11 cellular contexts compared by ENCODE assay signal in genomic region chr11:93850585-93851018, GRCh38. TPM values are rescaled to one million over a fixed set of nuclear protein-coding genes. Genes with fewer than 3 reads are reported as not detected.
DNase-seq lines count a peak whose midpoint lies in the region; ATAC-seq, FAIRE-seq and TF ChIP-seq lines count a peak whose summit lies in the region.
"Had no signal": no experiment of that assay in that cellular context is flagged by ENCODE, and none has a peak within 500 bp of the region (broad histone marks: within the 10 kb centered on the region; RNA-seq: fewer than 3 reads in every experiment).

VSTM5 (minus strand) TSS chr11:93850618; CDS start chr11:93850502, 116 bp downstream.

- no peaks in the 10 kb centered on the region for H3K4me1 ChIP-seq in small intestine (ENCODE audit: control insufficient read depth in 2 of 2, insufficient read depth in 1 of 2, low read depth in 1 of 2, low read length in 1 of 2)

- H3K9me3 ChIP-seq in small intestine (ENCODE audit: control insufficient read depth, low read depth): no peaks in the 10 kb centered on the region

- H3K27ac Mint-ChIP-seq in WTC11: no peak within 1 kb of the TSS
- H3K27ac Mint-ChIP-seq in activated CD4-positive, alpha-beta T cell treated with anti-CD3 and anti-CD28 coated beads, Interleukin-2, amount 10 ng/mL, durations not matched to agents 7 days and 5 days: no peak within 1 kb of the TSS

- H3K27me3 ChIP-seq in H7 (ENCODE audit: control insufficient read depth, insufficient read depth, low read length): peaks cover 10% of the 10 kb centered on the region
- H3K27me3 ChIP-seq in small intestine (ENCODE audit: control insufficient read depth in 2 of 2, insufficient read depth in 2 of 2, low read length in 2 of 2): peaks cover 0 to 2% of the 10 kb centered on the region in 2 donors

- H3K4me3 ChIP-seq in H7 (ENCODE audit: insufficient read depth, low read depth, low read length) (peak within 1 kb of the TSS; percentile 44), iPS-11a (ENCODE audit: low read depth, low read length) (peak within 1 kb of the TSS; percentile 4), small intestine (ENCODE audit: low read depth in 1 of 2, low read length in 2 of 2) (peak within 1 kb of the TSS in 1 of 2 donors; percentile 42)

- peak within 1 kb of the TSS; percentile 58 for H3K4me3 Mint-ChIP-seq in WTC11
- H3K4me3 Mint-ChIP-seq in activated CD4-positive, alpha-beta T cell treated with anti-CD3 and anti-CD28 coated beads, Interleukin-2, amount 10 ng/mL, durations not matched to agents 7 days and 5 days: no peak within 1 kb of the TSS

- peaks cover 16% of the 10 kb centered on the region for H3K27me3 Mint-ChIP-seq in WTC11 (ENCODE audit: low read depth)
- peaks cover 22% of the 10 kb centered on the region for H3K27me3 Mint-ChIP-seq in activated CD4-positive, alpha-beta T cell treated with anti-CD3 and anti-CD28 coated beads, Interleukin-2, amount 10 ng/mL, durations not matched to agents 7 days and 5 days

- H3K4me1 Mint-ChIP-seq in WTC11: peaks cover 19% of the 10 kb centered on the region
- peaks cover 4% of the 10 kb centered on the region for H3K4me1 Mint-ChIP-seq in activated CD4-positive, alpha-beta T cell treated with anti-CD3 and anti-CD28 coated beads, Interleukin-2, amount 10 ng/mL, durations not matched to agents 7 days and 5 days

- no peak for FAIRE-seq in small intestine (lab: Jason Lieb, UNC)

- no peak for TF ChIP-seq CTCF in WTC11 (IDR thresholded peaks at IDR 0.05)
- no peak for TF ChIP-seq CTCF in GM13976 (IDR thresholded peaks at IDR 0.05; ENCODE audit: borderline replicate concordance, control extremely low read depth, extremely low read depth, insufficient read depth, missing control alignments)

- H3K36me3 ChIP-seq in H7 (replicated peaks; ENCODE audit: control insufficient read depth, insufficient read depth, low read length) (no peaks in the 10 kb centered on the region), small intestine (ENCODE audit: control insufficient read depth in 2 of 2, insufficient read depth in 2 of 2, low read length in 2 of 2) (no peaks in the 10 kb centered on the region)

- H3K9me3 Mint-ChIP-seq in WTC11: no peaks in the 10 kb centered on the region
- H3K9me3 Mint-ChIP-seq in activated CD4-positive, alpha-beta T cell treated with anti-CD3 and anti-CD28 coated beads, Interleukin-2, amount 10 ng/mL, durations not matched to agents 7 days and 5 days: no peaks in the 10 kb centered on the region

- no peak for ATAC-seq in WTC11
- ATAC-seq: HCT116 had no signal

- 7 to 27% (median 17%) methylated on average over 3 to 6 of the region's 6 CpGs for WGBS in small intestine, 3 donors

- H3K36me3 Mint-ChIP-seq in WTC11: no peaks in the 10 kb centered on the region
- H3K36me3 Mint-ChIP-seq in activated CD4-positive, alpha-beta T cell treated with anti-CD3 and anti-CD28 coated beads, Interleukin-2, amount 10 ng/mL, durations not matched to agents 7 days and 5 days (ENCODE audit: low read depth): no peaks in the 10 kb centered on the region

- H3K27ac ChIP-seq in small intestine (ENCODE audit: low read depth in 1 of 2, low read length in 1 of 2): peak within 1 kb of the TSS; percentile 8 to 69

- CTCF ChIA-PET in WTC11 (lab: Charles Lee): interaction anchor here (0.6 to 1.6 kb wide), 6 partner anchors 30 to 452 kb away, joined by 3 to 8 read pairs (median 4); no protein-coding TSS in a partner anchor
- CTCF ChIA-PET in activated CD4-positive, alpha-beta T cell treated with anti-CD3 and anti-CD28 coated beads, Interleukin-2, amount 10 ng/mL, durations not matched to agents 7 days and 5 days (lab: Charles Lee): no interaction called here

- in situ Hi-C loops in GM13976 (cut with MboI; ENCODE audit: low sequenced_read_pairs, unreplicated experiment): no loop called here

- DNase-seq in H7 (no peak), WTC11 (ENCODE audit: low spot score) (no peak), small intestine (peak; percentile 67), GM13976 (ENCODE audit: low spot score) (no peak), MV-4-11 (lab: John Stamatoyannopoulos, UW) (no peak), HK-2 (ENCODE audit: unreplicated experiment) (no peak)
- no peak for DNase-seq in activated CD4-positive, alpha-beta T cell treated with anti-CD3 and anti-CD28 coated beads, Interleukin-2, amount 10 ng/mL, durations not matched to agents 7 days and 5 days

- POLR2A ChIA-PET in WTC11 (lab: Charles Lee): interaction anchor here (0.7 to 0.8 kb wide), 2 partner anchors 67 to 798 kb away, joined by 3 to 5 read pairs; partner anchors contain the start of gene MED17
- POLR2A ChIA-PET in activated CD4-positive, alpha-beta T cell treated with anti-CD3 and anti-CD28 coated beads, Interleukin-2, amount 10 ng/mL, durations not matched to agents 7 days and 5 days (lab: Charles Lee): no interaction called here

TF ChIP-seq in WTC11, 78 proteins besides CTCF, POLR2A, EP300 and RAD21:
- TF ChIP-seq KAT7 (CRISPR knock-in tag; IDR thresholded peaks at IDR 0.05; ENCODE audit: borderline replicate concordance) (no peak), FOXP4 (CRISPR knock-in tag; IDR thresholded peaks at IDR 0.05) (no peak), ZNF532 (CRISPR knock-in tag; IDR thresholded peaks at IDR 0.05; ENCODE audit: borderline replicate concordance) (no peak), ZNF423 (CRISPR knock-in tag; IDR thresholded peaks at IDR 0.05) (no peak), OVOL2 (CRISPR knock-in tag; IDR thresholded peaks at IDR 0.05; ENCODE audit: borderline replicate concordance) (no peak), FOXP1 (CRISPR knock-in tag; IDR thresholded peaks at IDR 0.05; ENCODE audit: borderline replicate concordance) (no peak)

RNA-seq across cellular contexts. Expression of gene VSTM5, which starts in this region (rescaled TPM):
- 0.18 and 0.24 TPM in 2 replicates for total RNA-seq in H7 (2014; rRNA removed; shearing (Covaris generic))
- 0.27 to 0.35 TPM (median 0.32 TPM) in 3 replicates for total RNA-seq in WTC11 (2021)
- polyA plus RNA-seq in small intestine: 1 to 10 TPM in 1 of 3 donors, not detected in 2; 1.5 TPM
- total RNA-seq in activated CD4-positive, alpha-beta T cell treated with anti-CD3 and anti-CD28 coated beads, Interleukin-2, amount 10 ng/mL, durations not matched to agents 7 days and 5 days: not detected
- total RNA-seq: lung microvascular endothelial cell; T-helper 2 cell treated with Interferon-gamma antibody and Interleukin-4, amounts not matched to agents 100 ng/mL and 5 ng/mL, for 36 hours had no signal
